In genomic region chr1:11851171-11851570, GRCh38 we compare ENCODE assay signal across 25 cellular contexts. TPM values are rescaled to one million over a fixed set of nuclear protein-coding genes. Genes with fewer than 3 reads are reported as not detected.
A peak's percentile ranks its signal among the peaks of the same experiment; 100 is the strongest.
DNase-seq lines count a peak whose midpoint lies in the region; TF ChIP-seq lines count a peak whose summit lies in the region.
"Had no signal": no experiment of that assay in that cellular context is flagged by ENCODE, and none has a peak within 500 bp of the region (broad histone marks: within the 10 kb centered on the region; RNA-seq: fewer than 3 reads in every experiment).

No MANE protein-coding gene starts in this region.

- peaks cover 74% of the 10 kb centered on the region for H3K4me1 ChIP-seq in BLaER1
- H3K4me1 ChIP-seq: upper lobe of left lung had no signal

- no peaks in the 10 kb centered on the region for H3K27me3 ChIP-seq in BLaER1
- H3K27me3 ChIP-seq: upper lobe of left lung had no signal

- peak overlapping the region; percentile 67 for H3K4me2 ChIP-seq in BLaER1

- H3K9ac ChIP-seq in BLaER1 = no peak overlapping the region

- H3K4me3 ChIP-seq in BLaER1 = no peak overlapping the region
- no peak overlapping the region for H3K4me3 ChIP-seq in fibroblast of mammary gland (ENCODE audit: control insufficient read depth, low read depth, low read length)
- H3K4me3 ChIP-seq: heart left ventricle, MG63, upper lobe of left lung had no signal

- DNase-seq in LHCN-M2 (ENCODE audit: low read depth) = peak; percentile 62
- DNase-seq in RPMI8226 = peak; percentile 77
- DNase-seq in fibroblast of mammary gland (ENCODE audit: low read depth) = peak; percentile 18
- DNase-seq in NCI-H187 (lab: John Stamatoyannopoulos, UW) = no peak
- no peak for DNase-seq in NCI-H2196 (lab: John Stamatoyannopoulos, UW; ENCODE audit: unreplicated experiment)
- no peak for DNase-seq in NCI-H146 (lab: John Stamatoyannopoulos, UW)
- DNase-seq in hypothalamus (lab: John Stamatoyannopoulos, UW) = no peak
- DNase-seq: activated CD4-positive, alpha-beta T cell treated with anti-CD3 and anti-CD28 coated beads for 36 hours; activated naive CD4-positive, alpha-beta T cell treated with Interleukin-2 at 50 U/mL for 16 hours; activated T-cell treated with anti-CD3 and anti-CD28 coated beads, Interleukin-2, amount 50 U/mL, for 48 hours; brain microvascular endothelial cell; C1 segment of cervical spinal cord; foreskin fibroblast; heart left ventricle; IMR-90; mesenchymal stem cell; MG63; naive thymus-derived CD8-positive, alpha-beta T cell; NCI-H1694 treated with DMSO at 0.1 percent for 48 hours; NCI-H526 treated with DMSO at 0.1 percent for 48 hours; upper lobe of left lung had no signal

- TF ChIP-seq CTCF in fibroblast of mammary gland (conservative IDR thresholded peaks at IDR 0.05; ENCODE audit: control insufficient read depth, insufficient read depth, low read depth, low read length) = no peak

- peaks cover 12% of the 10 kb centered on the region for H4K20me1 ChIP-seq in BLaER1

- no peaks in the 10 kb centered on the region for H3K36me3 ChIP-seq in BLaER1
- H3K36me3 ChIP-seq: brain microvascular endothelial cell, MG63 had no signal

- H3K27ac ChIP-seq in BLaER1 = peak overlapping the region; percentile 68
- H3K27ac ChIP-seq: brain microvascular endothelial cell, heart left ventricle, upper lobe of left lung had no signal

- no peaks in the 10 kb centered on the region for H3K9me3 ChIP-seq in BLaER1
- H3K9me3 ChIP-seq: heart left ventricle, MG63, upper lobe of left lung had no signal

RNA-seq across cellular contexts. Expression of gene NPPA, which starts 3.6 kb away (rescaled TPM):
- not detected in 2 replicates for total RNA-seq in LHCN-M2 (2014; rRNA removed)
- polyA plus RNA-seq in LHCN-M2 (2012) = not detected
- total RNA-seq: activated CD4-positive, alpha-beta T cell treated with anti-CD3 and anti-CD28 coated beads for 36 hours; IMR-90; naive thymus-derived CD8-positive, alpha-beta T cell; OCI-LY7; omental fat pad; subcutaneous adipose tissue had no signal
- polyA plus RNA-seq: IMR-90; naive thymus-derived CD8-positive, alpha-beta T cell had no signal

RNA-seq across cellular contexts. Expression of gene NPPB, which starts 7.6 kb away (rescaled TPM):
- not detected in 2 replicates for total RNA-seq in LHCN-M2 (2014; rRNA removed)
- polyA plus RNA-seq in LHCN-M2 (2012) = not detected
- total RNA-seq: activated CD4-positive, alpha-beta T cell treated with anti-CD3 and anti-CD28 coated beads for 36 hours; IMR-90; naive thymus-derived CD8-positive, alpha-beta T cell; OCI-LY7; omental fat pad; subcutaneous adipose tissue; upper lobe of left lung had no signal
- polyA plus RNA-seq: IMR-90; naive thymus-derived CD8-positive, alpha-beta T cell had no signal

RNA-seq across cellular contexts. Expression of gene CLCN6, which starts 45.2 kb away (rescaled TPM):
- total RNA-seq in LHCN-M2 (2014; rRNA removed) = 5.5 and 10.7 TPM in 2 replicates
- polyA plus RNA-seq in LHCN-M2 (2012) = 8.0 TPM

RNA-seq across cellular contexts. Expression of gene MTHFR, which starts 45.4 kb away (rescaled TPM):
- total RNA-seq in LHCN-M2 (2014; rRNA removed) = 7.8 and 11.7 TPM in 2 replicates
- 7.7 TPM for polyA plus RNA-seq in LHCN-M2 (2012)

Comparison
In these comparisons a context has a peak if more than half of its experiments do, and no peak if none do; other contexts are left out.
1. DNase-seq: peak in LHCN-M2 (single experiment), RPMI8226 (single experiment) and fibroblast of mammary gland (single experiment); none in NCI-H187 (0 of 2), NCI-H2196 (single experiment), NCI-H146 (single experiment) and hypothalamus (0 of 51).